Comparison of ENCODE assay signal across 14 cellular contexts in genomic region chr1:85078903-85079302, GRCh38. TPM values are rescaled to one million over a fixed set of nuclear protein-coding genes. Genes with fewer than 3 reads are reported as not detected.
DNase-seq lines count a peak whose midpoint lies in the region; ATAC-seq and TF ChIP-seq lines count a peak whose summit lies in the region.
"Had no signal": no experiment of that assay in that cellular context is flagged by ENCODE, and none has a peak within 500 bp of the region (broad histone marks: within the 10 kb centered on the region; RNA-seq: fewer than 3 reads in every experiment).

No MANE protein-coding gene starts in this region.

- no peaks in the 10 kb centered on the region for H3K9me3 ChIP-seq in mammary epithelial cell (replicated peaks; ENCODE audit: insufficient read depth, low read length)

- POLR2A ChIA-PET in MCF 10A (lab: Yijun Ruan, JAX): no interaction called here

- H3K9me3 Mint-ChIP-seq in MCF 10A (ENCODE audit: unreplicated experiment): peaks cover 9% of the 10 kb centered on the region

- H3K27ac ChIP-seq in mammary epithelial cell (ENCODE audit: insufficient read depth, low read depth, low read length): no peak overlapping the region
- H3K27ac ChIP-seq: BLaER1 treated with 17β-estradiol and CSF1 and Interleukin-3, amounts not matched to agents 10 nM and 100 nM had no signal

- no peak overlapping the region for H3K27ac Mint-ChIP-seq in MCF 10A (ENCODE audit: low read depth, unreplicated experiment)

- H3K36me3 Mint-ChIP-seq in MCF 10A (ENCODE audit: insufficient read depth, unreplicated experiment): peaks cover 5% of the 10 kb centered on the region

- H3K27me3 Mint-ChIP-seq in MCF 10A (ENCODE audit: insufficient read depth, unreplicated experiment): no peaks in the 10 kb centered on the region

- no peak for ATAC-seq in HG02571 (IDR thresholded peaks at IDR 0.05; ENCODE audit: unreplicated experiment)
- no peak for ATAC-seq in GM18873 (IDR thresholded peaks at IDR 0.05; ENCODE audit: low FRiP score, unreplicated experiment)

- H4K20me1 ChIP-seq in mammary epithelial cell (ENCODE audit: insufficient read depth, low read length): no peaks in the 10 kb centered on the region
- H4K20me1 ChIP-seq: BLaER1 treated with 17β-estradiol and CSF1 and Interleukin-3, amounts not matched to agents 10 nM and 100 nM had no signal

- no peaks in the 10 kb centered on the region for H3K27me3 ChIP-seq in mammary epithelial cell (ENCODE audit: insufficient read depth, low read length)
- H3K27me3 ChIP-seq: BLaER1 treated with 17β-estradiol and CSF1 and Interleukin-3, amounts not matched to agents 10 nM and 100 nM had no signal

- no peaks in the 10 kb centered on the region for H3K4me1 ChIP-seq in mammary epithelial cell (ENCODE audit: insufficient read depth, low read length)
- H3K4me1 ChIP-seq: BLaER1 treated with 17β-estradiol and CSF1 and Interleukin-3, amounts not matched to agents 10 nM and 100 nM had no signal

- H2AFZ ChIP-seq in mammary epithelial cell (ENCODE audit: low read depth, low read length): no peak overlapping the region

- dilution Hi-C loops in mammary epithelial cell (cut with HindIII; ENCODE audit: low sequenced_read_pairs): no loop called here

- WGBS in mammary epithelial cell (ENCODE audit: low coverage, missing lambda C conversion rate): 47% methylated on average over 3 of the region's 3 CpGs

- no peak overlapping the region for H3K4me3 Mint-ChIP-seq in MCF 10A (ENCODE audit: unreplicated experiment)

- CTCF ChIA-PET in MCF 10A (lab: Yijun Ruan, JAX): interaction anchor here (1.3 to 1.4 kb wide), 2 partner anchors 31 to 176 kb away, joined by 3 to 4 read pairs; no protein-coding TSS in a partner anchor
- CTCF ChIA-PET in mammary epithelial cell (lab: Charles Lee; ENCODE audit: low non-redundant PET): interaction anchor here (1.5 kb wide), 1 partner anchor 134 kb away, joined by 6 read pairs; no protein-coding TSS in a partner anchor

- intact Hi-C loops in MCF 10A (cut with micrococcal nuclease): loop anchor here (2.0 kb wide), 1 partner anchor 134 kb away; no protein-coding TSS in a partner anchor
- intact Hi-C loops in mammary epithelial cell (cut with micrococcal nuclease): loop anchor here (1.0 kb wide), 1 partner anchor 135 kb away; no protein-coding TSS in a partner anchor

- in situ Hi-C loops in mammary epithelial cell (cut with MboI; ENCODE audit: low sequenced_read_pairs in 2 of 2): no loop called here

- H3K9ac ChIP-seq in mammary epithelial cell (ENCODE audit: insufficient read depth, low read length): no peak overlapping the region
- H3K9ac ChIP-seq: BLaER1 treated with 17β-estradiol and CSF1 and Interleukin-3, amounts not matched to agents 10 nM and 100 nM had no signal

- no peaks in the 10 kb centered on the region for H3K79me2 ChIP-seq in mammary epithelial cell (ENCODE audit: insufficient read depth, low read length)

- BruUV-seq in MCF 10A (replicated peaks; lab: Mats Ljungman, UMichigan) (no TSS peak), mammary epithelial cell (replicated peaks; lab: Mats Ljungman, UMichigan) (no TSS peak)

- H3K36me3 ChIP-seq in mammary epithelial cell (ENCODE audit: insufficient read depth, low read length): no peaks in the 10 kb centered on the region
- H3K36me3 ChIP-seq: BLaER1 treated with 17β-estradiol and CSF1 and Interleukin-3, amounts not matched to agents 10 nM and 100 nM had no signal

- TF ChIP-seq CTCF in MCF 10A (IDR thresholded peaks at IDR 0.05; ENCODE audit: unreplicated experiment) (no peak), mammary epithelial cell (conservative IDR thresholded peaks at IDR 0.05 in 1 of 2, IDR thresholded peaks at IDR 0.05 in 1 of 2; ENCODE audit: extremely low read depth in 1 of 2, insufficient read depth in 1 of 2, low read depth in 1 of 2, low read length in 2 of 2) (peak in 1 of 2 donors; percentile 15)

- DNase-seq in MCF 10A (ENCODE audit: unreplicated experiment) (peak; percentile 25), mammary epithelial cell (no peak), OCI-M1 (lab: John Stamatoyannopoulos, UW) (peak; percentile 28), fibroblast of gingiva (ENCODE audit: low read depth) (peak; percentile 32), stromal cell of bone marrow (ENCODE audit: low read depth) (peak; percentile 36), SKM-1 (lab: John Stamatoyannopoulos, UW; ENCODE audit: unreplicated experiment) (no peak)
- DNase-seq: activated effector memory CD4-positive, alpha-beta T cell treated with anti-CD3 and anti-CD28 coated beads, Interleukin-2, amount 50 U/mL, for 16 hours; effector memory CD4-positive, alpha-beta T cell; GOT3; kidney; NCI-H446 had no signal

- no peak overlapping the region for H3K4me3 ChIP-seq in mammary epithelial cell (replicated peaks in 1 of 3; ENCODE audit: insufficient read depth in 1 of 3, low read depth in 2 of 3, low read length in 3 of 3)
- H3K4me3 ChIP-seq: BLaER1 treated with 17β-estradiol and CSF1 and Interleukin-3, amounts not matched to agents 10 nM and 100 nM had no signal

- H3K4me1 Mint-ChIP-seq in MCF 10A (ENCODE audit: insufficient read depth, unreplicated experiment): no peaks in the 10 kb centered on the region

- H3K4me2 ChIP-seq in mammary epithelial cell (ENCODE audit: insufficient read depth, low read depth, low read length): no peak overlapping the region
- H3K4me2 ChIP-seq: BLaER1 treated with 17β-estradiol and CSF1 and Interleukin-3, amounts not matched to agents 10 nM and 100 nM had no signal

RNA-seq across cellular contexts. Expression of gene MCOLN3, which starts 30.6 kb away (rescaled TPM):
- 0.70 and 1.3 TPM in 2 replicates for total RNA-seq in MCF 10A (2022)
- 10 to 100 TPM; 17.0 to 21.2 TPM for total RNA-seq in mammary epithelial cell
- polyA plus RNA-seq in mammary epithelial cell: 9.4 TPM
- polyA minus RNA-seq in mammary epithelial cell: 10.6 TPM

Comparison
In these comparisons a context has a peak if more than half of its experiments do, and no peak if none do; other contexts are left out.
1. DNase-seq: peak in MCF 10A (single experiment), OCI-M1 (single experiment), fibroblast of gingiva (single experiment) and stromal cell of bone marrow (single experiment); none in mammary epithelial cell (single experiment) and SKM-1 (single experiment).